31 cellular contexts compared by ENCODE assay signal in genomic region chr15:26635105-26635504, GRCh38.
"Had no signal": no experiment of that assay in that cellular context is flagged by ENCODE, and none has a peak within 500 bp of the region (broad histone marks: within the 10 kb centered on the region; RNA-seq: fewer than 3 reads in every experiment).

No MANE protein-coding gene starts in this region.

- H3K4me3 ChIP-seq: body of pancreas had no signal

- H3K9me3 ChIP-seq: body of pancreas had no signal

- DNase-seq: activated CD4-positive, alpha-beta memory T cell treated with anti-CD3 and anti-CD28 coated beads for 36 hours; activated CD4-positive, alpha-beta T cell treated with anti-CD3 and anti-CD28 coated beads for 36 hours; activated CD4-positive, alpha-beta T cell treated with anti-CD3 and anti-CD28 coated beads, Interleukin-2, amount 10 ng/mL, durations not matched to agents 24 days and 14 days; activated CD4-positive, CD25-positive, alpha-beta regulatory T cell; activated CD4-positive, CD25-positive, alpha-beta regulatory T cell treated with anti-CD3 and anti-CD28 coated beads, Interleukin-2, amount 50 U/mL, for 72 hours; activated CD8-positive, alpha-beta memory T cell treated with anti-CD3 and anti-CD28 coated beads, Interleukin-2, amount 10 ng/mL, durations not matched to agents 7 days and 5 days; activated CD8-positive, alpha-beta memory T cell treated with anti-CD3 and anti-CD28 coated beads, Interleukin-2, amount 50 U/mL, for 4 hours; activated CD8-positive, alpha-beta T cell treated with anti-CD3 and anti-CD28 coated beads, Interleukin-2, amount 10 ng/mL, durations not matched to agents 7 days and 5 days; activated gamma-delta T cell treated with Interleukin-2 at 50 U/mL for 16 hours; activated naive CD4-positive, alpha-beta T cell treated with anti-CD3 and anti-CD28 coated beads, Interleukin-2, amount 50 U/mL, for 16 hours; activated naive CD4-positive, alpha-beta T cell treated with Interleukin-2 at 50 U/mL for 16 hours; activated T-cell treated with anti-CD3 and anti-CD28 coated beads, Interleukin-2, amount 50 U/mL, for 1 hour; activated T-cell treated with anti-CD3 and anti-CD28 coated beads, Interleukin-2, amount 50 U/mL, for 48 hours; amniotic stem cell; anterior cingulate cortex; body of pancreas; caudate nucleus; cortex of kidney; dermis blood vessel endothelial cell; effector CD8-positive, alpha-beta T cell; foreskin fibroblast; head of caudate nucleus; SW 1271; T-cell; T1000 had no signal

- H3K4me1 Mint-ChIP-seq: activated CD4-positive, alpha-beta T cell treated with anti-CD3 and anti-CD28 coated beads for 36 hours; activated CD4-positive, alpha-beta T cell treated with anti-CD3 and anti-CD28 coated beads, Interleukin-2, amount 10 ng/mL, durations not matched to agents 24 days and 14 days; activated CD8-positive, alpha-beta memory T cell treated with anti-CD3 and anti-CD28 coated beads, Interleukin-2, amount 10 ng/mL, durations not matched to agents 7 days and 5 days; T-cell had no signal

- H3K36me3 Mint-ChIP-seq: activated CD4-positive, alpha-beta memory T cell treated with anti-CD3 and anti-CD28 coated beads for 36 hours; activated CD8-positive, alpha-beta memory T cell treated with anti-CD3 and anti-CD28 coated beads, Interleukin-2, amount 10 ng/mL, durations not matched to agents 7 days and 5 days; activated naive CD8-positive, alpha-beta T cell; T-cell had no signal

- ATAC-seq: activated CD4-positive, alpha-beta T cell treated with anti-CD3 and anti-CD28 coated beads for 36 hours; activated CD8-positive, alpha-beta memory T cell treated with anti-CD3 and anti-CD28 coated beads, Interleukin-2, amount 10 ng/mL, durations not matched to agents 7 days and 5 days; activated CD8-positive, alpha-beta T cell treated with anti-CD3 and anti-CD28 coated beads, Interleukin-2, amount 10 ng/mL, durations not matched to agents 7 days and 5 days; body of pancreas; esophagus mucosa; T-cell had no signal

- H3K4me3 Mint-ChIP-seq: activated CD4-positive, alpha-beta memory T cell treated with anti-CD3 and anti-CD28 coated beads for 36 hours; activated CD4-positive, alpha-beta T cell treated with anti-CD3 and anti-CD28 coated beads for 36 hours; activated CD4-positive, alpha-beta T cell treated with anti-CD3 and anti-CD28 coated beads, Interleukin-2, amount 10 ng/mL, durations not matched to agents 24 days and 14 days; activated CD8-positive, alpha-beta memory T cell treated with anti-CD3 and anti-CD28 coated beads, Interleukin-2, amount 10 ng/mL, durations not matched to agents 7 days and 5 days; activated CD8-positive, alpha-beta T cell treated with anti-CD3 and anti-CD28 coated beads, Interleukin-2, amount 10 ng/mL, durations not matched to agents 7 days and 5 days; activated naive CD8-positive, alpha-beta T cell; T-cell; T-helper 1 cell treated with Interleukin-12 subunit alpha and Interleukin-12 subunit beta and Interleukin-4 antibody, amounts not matched to agents 30 μg/mL and 1 μg/mL, for 36 hours had no signal

- H3K36me3 ChIP-seq: WERI-Rb-1 had no signal

- H3K27me3 ChIP-seq: body of pancreas had no signal

- H3K27ac ChIP-seq: body of pancreas, WERI-Rb-1 had no signal

- H3K27me3 Mint-ChIP-seq: activated CD4-positive, alpha-beta memory T cell treated with anti-CD3 and anti-CD28 coated beads for 36 hours; activated CD4-positive, alpha-beta T cell treated with anti-CD3 and anti-CD28 coated beads for 36 hours; activated CD4-positive, alpha-beta T cell treated with anti-CD3 and anti-CD28 coated beads, Interleukin-2, amount 10 ng/mL, durations not matched to agents 24 days and 14 days; activated CD8-positive, alpha-beta memory T cell treated with anti-CD3 and anti-CD28 coated beads, Interleukin-2, amount 10 ng/mL, durations not matched to agents 7 days and 5 days; activated naive CD8-positive, alpha-beta T cell; T-cell had no signal

- H3K27ac Mint-ChIP-seq: activated CD4-positive, alpha-beta memory T cell treated with anti-CD3 and anti-CD28 coated beads for 36 hours; activated CD4-positive, alpha-beta T cell treated with anti-CD3 and anti-CD28 coated beads for 36 hours; activated CD4-positive, alpha-beta T cell treated with anti-CD3 and anti-CD28 coated beads, Interleukin-2, amount 10 ng/mL, durations not matched to agents 24 days and 14 days; activated CD8-positive, alpha-beta memory T cell treated with anti-CD3 and anti-CD28 coated beads, Interleukin-2, amount 10 ng/mL, durations not matched to agents 7 days and 5 days; activated CD8-positive, alpha-beta T cell treated with anti-CD3 and anti-CD28 coated beads, Interleukin-2, amount 10 ng/mL, durations not matched to agents 7 days and 5 days; activated naive CD8-positive, alpha-beta T cell; T-cell; T-helper 1 cell treated with Interleukin-12 subunit alpha and Interleukin-12 subunit beta and Interleukin-4 antibody, amounts not matched to agents 30 μg/mL and 1 μg/mL, for 36 hours had no signal

- FAIRE-seq: colon, frontal cortex had no signal
